ENCODE assay signal across 11 cellular contexts in genomic region chr19:53057904-53058579, GRCh38. TPM values are rescaled to one million over a fixed set of nuclear protein-coding genes. Genes with fewer than 3 reads are reported as not detected.
DNase-seq lines count a peak whose midpoint lies in the region; ATAC-seq and TF ChIP-seq lines count a peak whose summit lies in the region.
"Had no signal": no experiment of that assay in that cellular context is flagged by ENCODE, and none has a peak within 500 bp of the region (broad histone marks: within the 10 kb centered on the region; RNA-seq: fewer than 3 reads in every experiment).

No MANE protein-coding gene starts in this region.

- no peak overlapping the region for H3K27ac ChIP-seq in CD8-positive, alpha-beta memory T cell (ENCODE audit: low read depth, low read length)
- H3K27ac ChIP-seq: epithelial cell of prostate had no signal

- no peak for ATAC-seq in GM21390 (IDR thresholded peaks at IDR 0.05; ENCODE audit: unreplicated experiment)
- no peak for ATAC-seq in activated CD4-positive, CD25-positive, alpha-beta regulatory T cell treated with anti-CD3 and anti-CD28 coated beads, Interleukin-2, amount 50 U/mL, for 24 hours
- ATAC-seq in HG03159 (IDR thresholded peaks at IDR 0.05; ENCODE audit: unreplicated experiment), result no peak

- H3K36me3 Mint-ChIP-seq in CD8-positive, alpha-beta memory T cell, result peaks cover 0 to 17% (median 7%) of the 10 kb centered on the region in 3 donors

- no peak overlapping the region for H3K27ac Mint-ChIP-seq in CD8-positive, alpha-beta memory T cell

- H3K27me3 ChIP-seq in neuron (ENCODE audit: insufficient read depth, low read length), result no peaks in the 10 kb centered on the region
- H3K27me3 ChIP-seq in CD8-positive, alpha-beta memory T cell (ENCODE audit: insufficient read depth, low read length, poor library complexity, severe bottlenecking), result no peaks in the 10 kb centered on the region

- H3K4me1 Mint-ChIP-seq in CD8-positive, alpha-beta memory T cell, result peaks cover 0 to 2% (median 0%) of the 10 kb centered on the region in 3 donors

- CTCF ChIA-PET in CD8-positive, alpha-beta memory T cell (lab: Charles Lee), result no interaction called here

- TF ChIP-seq CTCF in fibroblast of pulmonary artery (IDR thresholded peaks at IDR 0.05; ENCODE audit: low read length, missing control alignments), result no peak

- H3K27me3 Mint-ChIP-seq in CD8-positive, alpha-beta memory T cell, result peaks cover 0 to 13% of the 10 kb centered on the region in 2 donors

- H3K4me3 ChIP-seq in fibroblast of pulmonary artery (replicated peaks; ENCODE audit: low read depth, low read length) (peak overlapping the region; percentile 24), neuron (ENCODE audit: low read length) (peak overlapping the region; percentile 50)
- no peak overlapping the region for H3K4me3 ChIP-seq in CD8-positive, alpha-beta memory T cell (ENCODE audit: low read length)

- no peaks in the 10 kb centered on the region for H3K36me3 ChIP-seq in neuron (ENCODE audit: insufficient read depth, low read length)
- H3K36me3 ChIP-seq in CD8-positive, alpha-beta memory T cell (ENCODE audit: insufficient read depth, low read length), result no peaks in the 10 kb centered on the region

- peak; percentile 92 for DNase-seq in DMS53 (lab: John Stamatoyannopoulos, UW)
- DNase-seq in NCI-H345 treated with DMSO at 0.1 percent for 48 hours (lab: John Stamatoyannopoulos, UW; ENCODE audit: unreplicated experiment), result peak; percentile 7
- no peak for DNase-seq in fibroblast of pulmonary artery (ENCODE audit: low read depth)
- DNase-seq in CD8-positive, alpha-beta memory T cell, result no peak
- DNase-seq: NCI-H1436 had no signal

- H3K9me3 Mint-ChIP-seq in CD8-positive, alpha-beta memory T cell, result peaks cover 23 to 83% (median 80%) of the 10 kb centered on the region in 5 donors

- peaks cover 7% of the 10 kb centered on the region for H3K9me3 ChIP-seq in neuron (ENCODE audit: low read length)
- H3K9me3 ChIP-seq in CD8-positive, alpha-beta memory T cell (ENCODE audit: low read length), result peaks cover 34% of the 10 kb centered on the region

- H3K4me1 ChIP-seq in neuron (ENCODE audit: insufficient read depth, low read length), result peaks cover 8% of the 10 kb centered on the region
- H3K4me1 ChIP-seq in CD8-positive, alpha-beta memory T cell (ENCODE audit: insufficient read depth, low read length), result no peaks in the 10 kb centered on the region

- peak overlapping the region; percentile 32 for H2AFZ ChIP-seq in neuron (ENCODE audit: low read depth, low read length)

- POLR2A ChIA-PET in CD8-positive, alpha-beta memory T cell (lab: Charles Lee), result no interaction called here

- no peak overlapping the region for H3K4me3 Mint-ChIP-seq in CD8-positive, alpha-beta memory T cell

RNA-seq across cellular contexts. Expression of gene ERVV-2, which starts 13.5 kb away (rescaled TPM):
- total RNA-seq in CD8-positive, alpha-beta memory T cell, result not detected
- not detected for polyA plus RNA-seq in CD8-positive, alpha-beta memory T cell
- total RNA-seq: skeletal muscle tissue had no signal

RNA-seq across cellular contexts. Expression of gene ERVV-1, which starts 44.3 kb away (rescaled TPM):
- not detected for total RNA-seq in CD8-positive, alpha-beta memory T cell
- polyA plus RNA-seq in CD8-positive, alpha-beta memory T cell, result not detected
- total RNA-seq: skeletal muscle tissue had no signal

RNA-seq across cellular contexts. Expression of gene ZNF160, which starts 45.2 kb away (rescaled TPM):
- total RNA-seq in CD8-positive, alpha-beta memory T cell, result 10 to 100 TPM; 20.9 to 22.3 TPM
- polyA plus RNA-seq in CD8-positive, alpha-beta memory T cell, result 23.8 TPM

Comparison
In these comparisons a context has a peak if more than half of its experiments do, and no peak if none do; other contexts are left out.
1. DNase-seq: peak in DMS53 (single experiment) and NCI-H345 treated with DMSO at 0.1 percent for 48 hours (single experiment); none in fibroblast of pulmonary artery (single experiment) and CD8-positive, alpha-beta memory T cell (0 of 5).